ENCODE assay signal across 29 cellular contexts in genomic region chr20:51581571-51581970, GRCh38. TPM values are rescaled to one million over a fixed set of nuclear protein-coding genes. Genes with fewer than 3 reads are reported as not detected.
"Had no signal": no experiment of that assay in that cellular context is flagged by ENCODE, and none has a peak within 500 bp of the region (broad histone marks: within the 10 kb centered on the region; RNA-seq: fewer than 3 reads in every experiment).

No MANE protein-coding gene starts in this region.

- H3K36me3 Mint-ChIP-seq: mesothelial cell of epicardium, naive B cell had no signal

- H3K9me3 Mint-ChIP-seq: dendritic cell treated with granulocyte-macrophage colony-stimulating factor and Interleukin-4, amounts not matched to agents 40 ng/mL and 50 ng/mL, for 4 days; effector memory CD8-positive, alpha-beta T cell; endodermal cell; mesothelial cell of epicardium; naive B cell had no signal

- H3K4me3 ChIP-seq: colonic mucosa, esophagus squamous epithelium, gastrocnemius medialis, heart right ventricle, left lung, lower lobe of right lung, mucosa of descending colon had no signal

- ATAC-seq: effector memory CD8-positive, alpha-beta T cell; esophagus mucosa; gastrocnemius medialis; heart right ventricle; left cardiac atrium; left lung; left ventricle myocardium superior; lower lobe of right lung; mucosa of descending colon had no signal

- H3K4me3 Mint-ChIP-seq: dendritic cell treated with granulocyte-macrophage colony-stimulating factor and Interleukin-4, amounts not matched to agents 40 ng/mL and 50 ng/mL, for 4 days; effector memory CD8-positive, alpha-beta T cell; endodermal cell; mesothelial cell of epicardium; naive B cell had no signal

- H3K4me1 Mint-ChIP-seq: endodermal cell, mesothelial cell of epicardium had no signal

- DNase-seq: colonic mucosa; cortex of kidney; effector CD8-positive, alpha-beta T cell; effector memory CD8-positive, alpha-beta T cell; endodermal cell; erythroblast; esophagus squamous epithelium; foreskin fibroblast; foreskin melanocyte; gastrocnemius medialis; glutamatergic neuron; head of caudate nucleus; heart right ventricle; hippocampal formation; left cardiac atrium; left lung; left ventricle myocardium superior; lower lobe of right lung; mesenchymal stem cell; mucosa of descending colon; naive B cell had no signal

- H3K27ac Mint-ChIP-seq: dendritic cell treated with granulocyte-macrophage colony-stimulating factor and Interleukin-4, amounts not matched to agents 40 ng/mL and 50 ng/mL, for 4 days; endodermal cell; mesothelial cell of epicardium had no signal

- H3K27me3 ChIP-seq: colonic mucosa, esophagus squamous epithelium, gastrocnemius medialis, heart right ventricle, left lung had no signal

- FAIRE-seq: endometrium, islet of Langerhans, keratinocyte had no signal

- H3K36me3 ChIP-seq: colonic mucosa, esophagus squamous epithelium, gastrocnemius medialis, heart right ventricle, left lung, lower lobe of right lung had no signal

- H3K4me1 ChIP-seq: colonic mucosa, gastrocnemius medialis, heart right ventricle, left lung, lower lobe of right lung had no signal

- H3K27ac ChIP-seq: colonic mucosa, epithelial cell of prostate, esophagus squamous epithelium, gastrocnemius medialis, heart right ventricle, left lung, lower lobe of right lung had no signal

- H3K9me3 ChIP-seq: colonic mucosa, esophagus squamous epithelium, gastrocnemius medialis, heart right ventricle, left lung, lower lobe of right lung, mucosa of descending colon had no signal

- H3K27me3 Mint-ChIP-seq: effector memory CD8-positive, alpha-beta T cell had no signal

RNA-seq across cellular contexts. Expression of gene NFATC2, which starts 39.1 kb away (rescaled TPM):
- total RNA-seq: myocyte had no signal
